Comparison of ENCODE assay signal across 9 cellular contexts in genomic region chr15:65290228-65290627, GRCh38. TPM values are rescaled to one million over a fixed set of nuclear protein-coding genes. Genes with fewer than 3 reads are reported as not detected.
"Had no signal": no experiment of that assay in that cellular context is flagged by ENCODE, and none has a peak within 500 bp of the region (broad histone marks: within the 10 kb centered on the region; RNA-seq: fewer than 3 reads in every experiment).

No MANE protein-coding gene starts in this region.

- ATAC-seq: GM12878 had no signal

- H3K4me3 ChIP-seq: GM12878 had no signal

- FAIRE-seq: G401.6, GM12878, GM12891, GM12892, GM18507, GM19239 had no signal

- DNase-seq: GDM1, GF-D8 had no signal

RNA-seq across cellular contexts. Expression of gene RNU5A-1, which starts 5.6 kb away (rescaled TPM):
- total RNA-seq: G401, GM12878 had no signal
- polyA plus RNA-seq: GM12878 had no signal

RNA-seq across cellular contexts. Expression of gene RNU5B-1, which starts 14.2 kb away (rescaled TPM):
- total RNA-seq: G401 had no signal
- polyA plus RNA-seq: GM12878 had no signal
